ENCODE assay signal across 8 cellular contexts in the genomic region with DNA sequence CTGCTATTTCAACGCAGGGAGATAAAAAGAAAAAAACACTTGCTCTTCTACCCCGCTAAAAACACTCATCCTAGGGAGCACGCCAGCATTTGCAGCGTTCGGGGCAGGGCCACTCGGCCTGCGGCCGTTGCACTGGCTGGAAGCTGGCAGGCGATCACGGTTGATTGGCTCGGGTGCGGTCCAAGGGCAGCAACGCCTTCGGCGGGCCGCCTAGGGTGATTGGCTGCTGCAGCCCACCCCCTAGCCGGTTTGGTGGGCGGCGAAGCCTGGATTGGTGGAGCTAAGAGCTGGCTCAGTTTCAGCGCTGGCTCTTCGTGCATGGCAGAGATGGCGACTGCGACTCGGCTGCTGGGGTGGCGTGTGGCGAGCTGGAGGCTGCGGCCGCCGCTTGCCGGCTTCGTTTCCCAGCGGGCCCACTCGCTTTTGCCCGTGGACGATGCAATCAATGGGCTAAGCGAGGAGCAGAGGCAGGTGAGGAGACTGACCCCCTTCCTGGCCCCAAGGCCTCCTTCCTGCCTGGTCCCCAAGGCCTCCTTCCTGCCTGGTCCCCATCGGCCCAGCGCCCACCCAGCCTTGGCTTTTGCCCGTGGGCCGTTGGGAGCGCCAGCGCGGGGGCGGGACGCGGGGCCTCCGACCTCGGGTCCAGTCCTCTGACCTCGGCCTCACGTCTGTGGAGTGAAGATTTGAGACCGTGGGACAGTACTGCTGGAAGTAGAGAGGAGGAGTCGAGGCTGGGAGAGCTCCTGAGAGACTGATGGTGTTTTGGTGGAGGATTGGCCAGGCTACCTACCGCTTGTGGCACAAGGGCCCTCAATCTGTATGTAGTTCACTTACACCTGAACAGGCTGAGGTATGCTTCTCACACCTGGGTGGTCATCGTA. TPM values are rescaled to one million over a fixed set of nuclear protein-coding genes. Genes with fewer than 3 reads are reported as not detected.
DNase-seq lines count a peak whose midpoint lies in the region; TF ChIP-seq lines count a peak whose summit lies in the region.

A gene (plus strand): TSS at position 295 of the 881 bp plus-strand sequence. CDS start 33 bp downstream, at position 328.

- H3K4me1 Mint-ChIP-seq in nephron = peaks cover 21% of the 10 kb centered on the region
- peaks cover 48% of the 10 kb centered on the region for H3K4me1 Mint-ChIP-seq in stimulated activated naive CD8-positive, alpha-beta T cell treated with anti-CD3 and anti-CD28 coated beads, Interleukin-15, Interleukin-2, amounts not matched to agents 100 ng/mL and 50 ng/mL, for 24 hours (ENCODE audit: low read depth)

- H3K4me3 Mint-ChIP-seq in nephron = peak within 1 kb of the TSS; percentile 88 to 92 (median 92)
- H3K4me3 Mint-ChIP-seq in stimulated activated naive CD8-positive, alpha-beta T cell treated with anti-CD3 and anti-CD28 coated beads, Interleukin-15, Interleukin-2, amounts not matched to agents 100 ng/mL and 50 ng/mL, for 24 hours = peak within 1 kb of the TSS; percentile 84

- no peaks in the 10 kb centered on the region for H3K9me3 Mint-ChIP-seq in nephron
- no peaks in the 10 kb centered on the region for H3K9me3 Mint-ChIP-seq in stimulated activated naive CD8-positive, alpha-beta T cell treated with anti-CD3 and anti-CD28 coated beads, Interleukin-15, Interleukin-2, amounts not matched to agents 100 ng/mL and 50 ng/mL, for 24 hours

- H3K36me3 ChIP-seq in H7 (replicated peaks; ENCODE audit: control insufficient read depth, insufficient read depth, low read length) (peaks cover 21% of the 10 kb centered on the region), MG63 (peaks cover 19% of the 10 kb centered on the region)

- H3K27me3 ChIP-seq in H7 (ENCODE audit: control insufficient read depth, insufficient read depth, low read length) (no peaks in the 10 kb centered on the region), MG63 (no peaks in the 10 kb centered on the region)

- DNase-seq in EL (peak; percentile 96), H7 (peak; percentile 100), MG63 (peak; percentile 97), SHP77 treated with DMSO at 0.1 percent for 48 hours (lab: John Stamatoyannopoulos, UW) (peak; percentile 83), fibroblast of the aortic adventitia (ENCODE audit: low read depth) (peak; percentile 96)
- DNase-seq in activated effector memory CD4-positive, alpha-beta T cell treated with anti-CD3 and anti-CD28 coated beads, Interleukin-2, amount 50 U/mL, for 16 hours = peak; percentile 95

- no peaks in the 10 kb centered on the region for H3K27me3 Mint-ChIP-seq in nephron (ENCODE audit: low read depth)
- H3K27me3 Mint-ChIP-seq in stimulated activated naive CD8-positive, alpha-beta T cell treated with anti-CD3 and anti-CD28 coated beads, Interleukin-15, Interleukin-2, amounts not matched to agents 100 ng/mL and 50 ng/mL, for 24 hours = no peaks in the 10 kb centered on the region

- H3K4me3 ChIP-seq in H7 (ENCODE audit: insufficient read depth, low read depth, low read length) (peak within 1 kb of the TSS; percentile 93), MG63 (peak within 1 kb of the TSS; percentile 73), fibroblast of the aortic adventitia (ENCODE audit: low read depth, low read length) (peak within 1 kb of the TSS; percentile 96)

- H3K9me3 ChIP-seq in MG63 = no peaks in the 10 kb centered on the region

- H3K36me3 Mint-ChIP-seq in nephron (ENCODE audit: low read depth) = peaks cover 17% of the 10 kb centered on the region
- H3K36me3 Mint-ChIP-seq in stimulated activated naive CD8-positive, alpha-beta T cell treated with anti-CD3 and anti-CD28 coated beads, Interleukin-15, Interleukin-2, amounts not matched to agents 100 ng/mL and 50 ng/mL, for 24 hours (ENCODE audit: low read depth) = peaks cover 29% of the 10 kb centered on the region

- peak within 1 kb of the TSS; percentile 1 to 73 (median 11) for H3K27ac Mint-ChIP-seq in nephron
- peak within 1 kb of the TSS; percentile 93 for H3K27ac Mint-ChIP-seq in stimulated activated naive CD8-positive, alpha-beta T cell treated with anti-CD3 and anti-CD28 coated beads, Interleukin-15, Interleukin-2, amounts not matched to agents 100 ng/mL and 50 ng/mL, for 24 hours

- TF ChIP-seq CTCF in fibroblast of the aortic adventitia (IDR thresholded peaks at IDR 0.05; ENCODE audit: insufficient read depth, low read length) (no peak), nephron (IDR thresholded peaks at IDR 0.05; ENCODE audit: unreplicated experiment in 3 of 3) (no peak)

RNA-seq across cellular contexts. Expression of the gene that starts here (rescaled TPM):
- total RNA-seq in H7 (2014; rRNA removed; shearing (Covaris generic)) = 28.6 and 31.4 TPM in 2 replicates
- total RNA-seq in MG63 (2014; rRNA removed; shearing (Covaris generic); ENCODE audit: low replicate concordance) = 25.6 and 43.7 TPM in 2 replicates
- 21.9 and 33.6 TPM in 2 replicates for total RNA-seq in fibroblast of the aortic adventitia (ENCODE audit: low replicate concordance)

Comparison
In these comparisons a context has a peak if more than half of its experiments do, and no peak if none do; other contexts are left out.
1. Peak in every context shown above with its lines: DNase-seq and H3K4me3 ChIP-seq.